ENCODE assay signal across 1 cellular context in genomic region chr4:3240936-3241522, GRCh38.
TF ChIP-seq lines count a peak whose summit lies in the region.

No MANE protein-coding gene starts in this region.

TF ChIP-seq in K562, 482 proteins besides CTCF, POLR2A, EP300 and RAD21:
- TF ChIP-seq ZSCAN32 (CRISPR knock-in tag; IDR thresholded peaks at IDR 0.05) (no peak), TFAP4 (CRISPR knock-in tag; IDR thresholded peaks at IDR 0.05; ENCODE audit: borderline replicate concordance) (0 out of 2 replicates have a peak, but pooled peaks have one; percentile 1), KDM4B (IDR thresholded peaks at IDR 0.05; ENCODE audit: borderline replicate concordance in 2 of 2, low read depth in 1 of 2) (no peak), NFIX (CRISPR knock-in tag; IDR thresholded peaks at IDR 0.05; ENCODE audit: low read depth) (no peak), MCM3 (IDR thresholded peaks at IDR 0.05) (no peak), POLR2H (tag; IDR thresholded peaks at IDR 0.05; ENCODE audit: low read depth) (no peak), CBX3 (IDR thresholded peaks at IDR 0.05; ENCODE audit: borderline replicate concordance in 1 of 2, low read length in 2 of 2) (no peak)
- TF ChIP-seq, protein P1, sequence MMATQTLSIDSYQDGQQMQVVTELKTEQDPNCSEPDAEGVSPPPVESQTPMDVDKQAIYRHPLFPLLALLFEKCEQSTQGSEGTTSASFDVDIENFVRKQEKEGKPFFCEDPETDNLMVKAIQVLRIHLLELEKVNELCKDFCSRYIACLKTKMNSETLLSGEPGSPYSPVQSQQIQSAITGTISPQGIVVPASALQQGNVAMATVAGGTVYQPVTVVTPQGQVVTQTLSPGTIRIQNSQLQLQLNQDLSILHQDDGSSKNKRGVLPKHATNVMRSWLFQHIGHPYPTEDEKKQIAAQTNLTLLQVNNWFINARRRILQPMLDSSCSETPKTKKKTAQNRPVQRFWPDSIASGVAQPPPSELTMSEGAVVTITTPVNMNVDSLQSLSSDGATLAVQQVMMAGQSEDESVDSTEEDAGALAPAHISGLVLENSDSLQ (IDR thresholded peaks at IDR 0.05) = peak; percentile 54
TF ChIP-seq in K562: peak in this region for 2.
